In the genomic region with DNA sequence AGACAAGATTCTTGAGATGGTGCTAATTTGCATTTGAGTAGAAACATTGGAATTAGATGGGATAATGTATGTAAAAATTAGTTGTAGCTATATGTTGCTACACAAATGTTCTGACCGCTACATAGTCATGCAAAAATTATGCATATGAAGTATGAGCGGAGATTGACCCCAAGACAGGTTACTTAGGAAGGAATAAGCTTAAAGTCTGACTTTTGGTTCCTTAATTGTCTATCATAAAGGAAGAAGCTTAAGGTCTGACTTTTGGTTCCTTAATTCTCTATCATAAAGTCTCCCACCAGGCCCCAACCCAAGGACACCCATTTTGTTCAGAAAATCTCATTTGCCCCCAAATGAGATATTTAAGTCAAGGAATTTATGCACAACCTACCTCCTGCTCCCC, we compare ENCODE assay signal across 32 cellular contexts.
"Had no signal": no experiment of that assay in that cellular context is flagged by ENCODE, and none has a peak within 500 bp of the region (broad histone marks: within the 10 kb centered on the region; RNA-seq: fewer than 3 reads in every experiment).

No MANE protein-coding gene starts in this region.

- H3K27ac Mint-ChIP-seq: activated CD4-positive, alpha-beta memory T cell treated with anti-CD3 and anti-CD28 coated beads, Interleukin-2, amount 10 ng/mL, durations not matched to agents 7 days and 5 days; activated CD4-positive, alpha-beta T cell treated with anti-CD3 and anti-CD28 coated beads, Interleukin-2, amount 10 ng/mL, durations not matched to agents 7 days and 5 days; activated naive CD4-positive, alpha-beta T cell treated with anti-CD3 and anti-CD28 coated beads, Interleukin-2, amount 10 ng/mL, durations not matched to agents 7 days and 5 days; activated naive CD8-positive, alpha-beta T cell treated with anti-CD3 and anti-CD28 coated beads, Interleukin-2, amount 10 ng/mL, durations not matched to agents 7 days and 5 days; activated T-cell treated with anti-CD3 and anti-CD28 coated beads, Interleukin-2, amount 50 U/mL, for 24 hours; naive thymus-derived CD4-positive, alpha-beta T cell; progenitor cell of endocrine pancreas; stimulated activated effector memory CD8-positive, alpha-beta T cell treated with anti-CD3 and anti-CD28 coated beads, Interleukin-12 subunit alpha, Interleukin-12 subunit beta, amount 100 ng/mL, for 72 hours; T-helper 17 cell; WTC11 had no signal

- H3K27ac ChIP-seq: ascending aorta, cardiac muscle cell, colonic mucosa, gastrocnemius medialis, neutrophil, sigmoid colon, suprapubic skin, tibial artery, upper lobe of right lung had no signal

- H3K9me3 ChIP-seq: colonic mucosa, gastrocnemius medialis, neutrophil, sigmoid colon, tibial artery, upper lobe of right lung had no signal

- ATAC-seq: gastrocnemius medialis; left cardiac atrium; naive thymus-derived CD4-positive, alpha-beta T cell; stimulated activated effector memory CD8-positive, alpha-beta T cell treated with anti-CD3 and anti-CD28 coated beads, Interleukin-12 subunit alpha, Interleukin-12 subunit beta, amount 100 ng/mL, for 72 hours; T-helper 17 cell; upper lobe of right lung; WTC11 had no signal

- H3K4me3 Mint-ChIP-seq: activated CD4-positive, alpha-beta memory T cell treated with anti-CD3 and anti-CD28 coated beads, Interleukin-2, amount 10 ng/mL, durations not matched to agents 7 days and 5 days; activated CD4-positive, alpha-beta T cell treated with anti-CD3 and anti-CD28 coated beads, Interleukin-2, amount 10 ng/mL, durations not matched to agents 7 days and 5 days; activated naive CD4-positive, alpha-beta T cell treated with anti-CD3 and anti-CD28 coated beads, Interleukin-2, amount 10 ng/mL, durations not matched to agents 7 days and 5 days; activated naive CD8-positive, alpha-beta T cell treated with anti-CD3 and anti-CD28 coated beads, Interleukin-2, amount 10 ng/mL, durations not matched to agents 7 days and 5 days; activated T-cell treated with anti-CD3 and anti-CD28 coated beads, Interleukin-2, amount 50 U/mL, for 24 hours; naive thymus-derived CD4-positive, alpha-beta T cell; stimulated activated effector memory CD8-positive, alpha-beta T cell treated with anti-CD3 and anti-CD28 coated beads, Interleukin-12 subunit alpha, Interleukin-12 subunit beta, amount 100 ng/mL, for 72 hours; T-helper 17 cell; WTC11 had no signal

- H3K27me3 Mint-ChIP-seq: activated CD4-positive, alpha-beta memory T cell treated with anti-CD3 and anti-CD28 coated beads, Interleukin-2, amount 10 ng/mL, durations not matched to agents 7 days and 5 days; activated naive CD4-positive, alpha-beta T cell treated with anti-CD3 and anti-CD28 coated beads, Interleukin-2, amount 10 ng/mL, durations not matched to agents 7 days and 5 days; brain; progenitor cell of endocrine pancreas had no signal

- H3K36me3 ChIP-seq: ascending aorta, cardiac muscle cell, colonic mucosa, gastrocnemius medialis, neutrophil, sigmoid colon, suprapubic skin, tibial artery, upper lobe of right lung had no signal

- H3K36me3 Mint-ChIP-seq: activated naive CD4-positive, alpha-beta T cell treated with anti-CD3 and anti-CD28 coated beads, Interleukin-2, amount 10 ng/mL, durations not matched to agents 7 days and 5 days; activated naive CD8-positive, alpha-beta T cell treated with anti-CD3 and anti-CD28 coated beads, Interleukin-2, amount 10 ng/mL, durations not matched to agents 7 days and 5 days; brain; naive thymus-derived CD4-positive, alpha-beta T cell; stimulated activated effector memory CD8-positive, alpha-beta T cell treated with anti-CD3 and anti-CD28 coated beads, Interleukin-12 subunit alpha, Interleukin-12 subunit beta, amount 100 ng/mL, for 72 hours had no signal

- H3K9me3 Mint-ChIP-seq: activated CD4-positive, alpha-beta memory T cell treated with anti-CD3 and anti-CD28 coated beads, Interleukin-2, amount 10 ng/mL, durations not matched to agents 7 days and 5 days; activated CD4-positive, alpha-beta T cell treated with anti-CD3 and anti-CD28 coated beads, Interleukin-2, amount 10 ng/mL, durations not matched to agents 7 days and 5 days; activated naive CD4-positive, alpha-beta T cell treated with anti-CD3 and anti-CD28 coated beads, Interleukin-2, amount 10 ng/mL, durations not matched to agents 7 days and 5 days; activated naive CD8-positive, alpha-beta T cell treated with anti-CD3 and anti-CD28 coated beads, Interleukin-2, amount 10 ng/mL, durations not matched to agents 7 days and 5 days; stimulated activated effector memory CD8-positive, alpha-beta T cell treated with anti-CD3 and anti-CD28 coated beads, Interleukin-12 subunit alpha, Interleukin-12 subunit beta, amount 100 ng/mL, for 72 hours had no signal

- DNase-seq: activated CD4-positive, alpha-beta memory T cell treated with anti-CD3 and anti-CD28 coated beads, Interleukin-2, amount 10 ng/mL, durations not matched to agents 7 days and 5 days; activated CD4-positive, alpha-beta T cell treated with anti-CD3 and anti-CD28 coated beads for 1 hour; activated CD4-positive, alpha-beta T cell treated with anti-CD3 and anti-CD28 coated beads, Interleukin-2, amount 10 ng/mL, durations not matched to agents 7 days and 5 days; activated CD8-positive, alpha-beta memory T cell treated with anti-CD3 and anti-CD28 coated beads, Interleukin-2, amount 50 U/mL, for 48 hours; activated gamma-delta T cell; activated naive CD4-positive, alpha-beta T cell treated with anti-CD3 and anti-CD28 coated beads, Interleukin-2, amount 10 ng/mL, durations not matched to agents 7 days and 5 days; activated naive CD8-positive, alpha-beta T cell treated with anti-CD3 and anti-CD28 coated beads, Interleukin-2, amount 10 ng/mL, durations not matched to agents 7 days and 5 days; activated T-cell treated with anti-CD3 and anti-CD28 coated beads, Interleukin-2, amount 50 U/mL, for 24 hours; cerebellar nuclear complex; colonic mucosa; effector CD8-positive, alpha-beta T cell; gastrocnemius medialis; glutamatergic neuron; islet precursor cell; left cardiac atrium; midbrain; naive thymus-derived CD4-positive, alpha-beta T cell; sigmoid colon; small intestine; stimulated activated CD4-positive, alpha-beta T cell treated with anti-CD3 and anti-CD28 coated beads, Interleukin-4, amount 100 ng/mL, for 24 hours; T-helper 17 cell; T1000; tibial artery; upper lobe of right lung had no signal

- H3K4me1 Mint-ChIP-seq: activated CD4-positive, alpha-beta memory T cell treated with anti-CD3 and anti-CD28 coated beads, Interleukin-2, amount 10 ng/mL, durations not matched to agents 7 days and 5 days; activated CD4-positive, alpha-beta T cell treated with anti-CD3 and anti-CD28 coated beads, Interleukin-2, amount 10 ng/mL, durations not matched to agents 7 days and 5 days; activated naive CD4-positive, alpha-beta T cell treated with anti-CD3 and anti-CD28 coated beads, Interleukin-2, amount 10 ng/mL, durations not matched to agents 7 days and 5 days; activated naive CD8-positive, alpha-beta T cell treated with anti-CD3 and anti-CD28 coated beads, Interleukin-2, amount 10 ng/mL, durations not matched to agents 7 days and 5 days; naive thymus-derived CD4-positive, alpha-beta T cell; stimulated activated effector memory CD8-positive, alpha-beta T cell treated with anti-CD3 and anti-CD28 coated beads, Interleukin-12 subunit alpha, Interleukin-12 subunit beta, amount 100 ng/mL, for 72 hours had no signal

- H3K4me1 ChIP-seq: ascending aorta, colonic mucosa, gastrocnemius medialis, sigmoid colon, suprapubic skin, tibial artery, upper lobe of right lung had no signal

- H3K4me3 ChIP-seq: ascending aorta, cardiac muscle cell, colonic mucosa, gastrocnemius medialis, sigmoid colon, suprapubic skin, tibial artery, upper lobe of right lung had no signal

- H3K27me3 ChIP-seq: ascending aorta, cardiac muscle cell, colonic mucosa, sigmoid colon, suprapubic skin, tibial artery, upper lobe of right lung had no signal
